Comparison of ENCODE assay signal across 10 cellular contexts in the genomic region with DNA sequence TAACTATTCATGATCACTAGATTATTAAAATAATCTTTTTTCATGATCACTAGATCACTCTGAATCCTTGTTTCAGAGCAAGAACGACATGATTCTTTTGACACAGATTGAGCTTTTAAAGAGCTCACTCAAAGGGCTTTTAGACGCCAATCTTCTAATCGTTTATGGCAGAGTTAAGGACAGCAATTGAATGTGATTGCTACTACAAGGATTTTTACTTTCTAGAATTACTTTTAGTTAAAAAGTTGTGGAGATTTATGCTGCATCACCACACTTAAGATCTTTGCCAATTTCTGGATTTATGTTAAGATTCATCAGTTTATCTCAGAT. TPM values are rescaled to one million over a fixed set of nuclear protein-coding genes. Genes with fewer than 3 reads are reported as not detected.
DNase-seq lines count a peak whose midpoint lies in the region; ATAC-seq and TF ChIP-seq lines count a peak whose summit lies in the region.
"Had no signal": no experiment of that assay in that cellular context is flagged by ENCODE, and none has a peak within 500 bp of the region (broad histone marks: within the 10 kb centered on the region; RNA-seq: fewer than 3 reads in every experiment).

No MANE protein-coding gene starts in this region.

- H3K36me3 ChIP-seq in neural progenitor cell (peaks cover 32% of the 10 kb centered on the region), suprapubic skin (peaks cover 33% of the 10 kb centered on the region)

- H3K27ac ChIP-seq in neural progenitor cell (no peak overlapping the region), suprapubic skin (no peak overlapping the region)

- no peak for TF ChIP-seq POLR2A in NB4 (IDR thresholded peaks at IDR 0.05; ENCODE audit: extremely low read depth, insufficient read length)
- no peak for TF ChIP-seq POLR2A in suprapubic skin (IDR thresholded peaks at IDR 0.05)

- H3K9me3 Mint-ChIP-seq in chondrocyte (ENCODE audit: low read depth) (no peaks in the 10 kb centered on the region), neural progenitor cell (no peaks in the 10 kb centered on the region)

- peaks cover 50% of the 10 kb centered on the region for H3K79me2 ChIP-seq in neural progenitor cell (ENCODE audit: low read depth)

- no peak for TF ChIP-seq EP300 in suprapubic skin (IDR thresholded peaks at IDR 0.05)

- TF ChIP-seq CTCF in NB4 (IDR thresholded peaks at IDR 0.05; ENCODE audit: low read depth, low read length) = no peak
- TF ChIP-seq CTCF in chondrocyte (IDR thresholded peaks at IDR 0.05) = no peak
- no peak for TF ChIP-seq CTCF in neural progenitor cell (IDR thresholded peaks at IDR 0.05)
- TF ChIP-seq CTCF in suprapubic skin (IDR thresholded peaks at IDR 0.05) = no peak

- H3K4me1 Mint-ChIP-seq in chondrocyte (ENCODE audit: low read depth) = peaks cover 28% of the 10 kb centered on the region
- peaks cover 24% of the 10 kb centered on the region for H3K4me1 Mint-ChIP-seq in neural progenitor cell

- no peaks in the 10 kb centered on the region for H3K9me3 ChIP-seq in neural progenitor cell (ENCODE audit: low read depth)
- no peaks in the 10 kb centered on the region for H3K9me3 ChIP-seq in suprapubic skin
- H3K9me3 ChIP-seq: thoracic aorta had no signal

- H3K36me3 Mint-ChIP-seq in chondrocyte (ENCODE audit: low read depth) (peaks cover 8% of the 10 kb centered on the region), neural progenitor cell (peaks cover 14% of the 10 kb centered on the region)

- peak overlapping the region; percentile 99 for H3K4me2 ChIP-seq in neural progenitor cell

- H3K27ac Mint-ChIP-seq in chondrocyte (ENCODE audit: unreplicated experiment) (peak overlapping the region; percentile 100), neural progenitor cell (peak overlapping the region; percentile 89)

- peak overlapping the region; percentile 84 for H3K4me3 ChIP-seq in NB4 (ENCODE audit: low read depth, low read length)
- peak overlapping the region; percentile 68 for H3K4me3 ChIP-seq in neural progenitor cell
- H3K4me3 ChIP-seq in suprapubic skin = no peak overlapping the region

- ATAC-seq in GM19397 (IDR thresholded peaks at IDR 0.05; ENCODE audit: unreplicated experiment) = no peak

- H3K27me3 Mint-ChIP-seq in chondrocyte (ENCODE audit: low read depth) (no peaks in the 10 kb centered on the region), neural progenitor cell (ENCODE audit: insufficient read depth, low read depth) (peaks cover 10% of the 10 kb centered on the region)

- peak in 2 of 3 experiments; percentile 15 to 47 for DNase-seq in NCI-H1417 (lab: John Stamatoyannopoulos, UW)
- no peak for DNase-seq in NCI-H1417 treated with DMSO at 0.1 percent for 48 hours (lab: John Stamatoyannopoulos, UW)
- DNase-seq in NB4 (ENCODE audit: low read depth) = no peak
- no peak for DNase-seq in chondrocyte (ENCODE audit: low spot score)
- DNase-seq in neural progenitor cell (ENCODE audit: low spot score) = no peak
- no peak for DNase-seq in NCI-H1048 (lab: John Stamatoyannopoulos, UW)
- no peak for DNase-seq in suprapubic skin (ENCODE audit: low spot score in 2 of 2)
- DNase-seq: cortex of kidney had no signal

- H3F3A ChIP-seq in neural progenitor cell (ENCODE audit: low read depth) = peaks cover 20% of the 10 kb centered on the region

- H3K27me3 ChIP-seq in neural progenitor cell = no peaks in the 10 kb centered on the region
- no peaks in the 10 kb centered on the region for H3K27me3 ChIP-seq in suprapubic skin

- H3K4me3 Mint-ChIP-seq in chondrocyte (ENCODE audit: unreplicated experiment) (peak overlapping the region; percentile 100), neural progenitor cell (peak overlapping the region; percentile 100)

- H3K9ac ChIP-seq in neural progenitor cell = peak overlapping the region; percentile 63

- H4K20me1 ChIP-seq in neural progenitor cell (ENCODE audit: low read depth) = no peaks in the 10 kb centered on the region

- 26% methylated on average over 3 of the region's 3 CpGs for WGBS in suprapubic skin

- peaks cover 13% of the 10 kb centered on the region for H3K4me1 ChIP-seq in neural progenitor cell
- H3K4me1 ChIP-seq in suprapubic skin = peaks cover 17% of the 10 kb centered on the region

- no peak overlapping the region for H2AFZ ChIP-seq in neural progenitor cell (replicated peaks)

RNA-seq across cellular contexts. Expression of gene EXOSC8, which starts 1.3 kb away (rescaled TPM):
- 29.7 to 34.8 TPM (median 31.2 TPM) in 3 replicates for total RNA-seq in chondrocyte
- total RNA-seq in neural progenitor cell (ENCODE audit: low replicate concordance) = 108 and 155 TPM in 2 replicates
- total RNA-seq in suprapubic skin = 100 to 1,000 TPM in 1 of 4 donors, 10 to 100 TPM in 3; 21.8 to 136 (median 23.4) TPM

RNA-seq across cellular contexts. Expression of gene ALG5, which starts 2.7 kb away (rescaled TPM):
- total RNA-seq in chondrocyte (30.2 to 33.7 TPM (median 32.1 TPM) in 3 replicates), neural progenitor cell (ENCODE audit: low replicate concordance) (17.2 and 24.1 TPM in 2 replicates), suprapubic skin (10 to 100 TPM in 3 of 4 donors, 1 to 10 TPM in 1; 9.3 to 20.6 (median 16.7) TPM)

RNA-seq across cellular contexts. Expression of gene SUPT20H, which starts 57.6 kb away (rescaled TPM):
- total RNA-seq in chondrocyte (51.2 to 77.7 TPM (median 53.1 TPM) in 3 replicates), neural progenitor cell (ENCODE audit: low replicate concordance) (64.5 and 88.2 TPM in 2 replicates), suprapubic skin (10 to 100 TPM; 18.4 to 74.0 (median 42.9) TPM)

Comparison
In these comparisons a context has a peak if more than half of its experiments do, and no peak if none do; other contexts are left out.
1. DNase-seq: peak in NCI-H1417 (2 of 3); none in NCI-H1417 treated with DMSO at 0.1 percent for 48 hours (single experiment), NB4 (single experiment), chondrocyte (single experiment), neural progenitor cell (single experiment), NCI-H1048 (single experiment) and suprapubic skin (0 of 2).